13 cellular contexts compared by ENCODE assay signal in the genomic region with DNA sequence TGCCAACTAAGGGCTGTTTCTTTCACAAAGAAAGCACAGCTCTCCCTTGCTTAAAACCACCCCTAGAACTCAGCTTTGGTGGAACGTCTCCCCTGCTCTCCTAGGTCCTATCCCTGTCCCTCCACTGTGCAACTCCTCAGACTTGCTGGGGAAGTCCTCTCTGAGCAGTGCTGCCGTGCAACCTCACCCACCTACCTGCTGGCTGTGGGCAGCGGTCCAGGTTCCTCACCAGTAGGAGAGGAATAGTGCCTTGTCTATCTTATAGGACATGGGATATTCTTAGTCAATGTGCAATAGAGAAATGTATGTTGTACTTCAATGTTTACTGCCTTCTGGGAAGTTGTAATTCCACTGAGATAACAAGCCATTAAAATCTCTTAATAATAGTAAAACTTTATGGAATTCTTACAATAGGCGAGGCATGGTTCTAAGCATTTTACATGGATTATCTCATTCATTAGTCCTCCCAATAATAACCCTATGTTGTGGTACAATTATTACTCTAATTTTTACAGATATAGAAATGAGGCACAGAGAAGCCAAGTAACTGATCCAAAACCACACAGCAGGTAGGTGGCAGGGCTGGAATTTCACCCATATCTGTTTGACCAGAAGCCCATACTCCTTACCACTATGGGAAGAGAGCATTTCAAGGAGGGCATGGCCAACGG. TPM values are rescaled to one million over a fixed set of nuclear protein-coding genes. Genes with fewer than 3 reads are reported as not detected.
A peak's percentile ranks its signal among the peaks of the same experiment; 100 is the strongest.
DNase-seq lines count a peak whose midpoint lies in the region; ATAC-seq, FAIRE-seq and TF ChIP-seq lines count a peak whose summit lies in the region.
"Had no signal": no experiment of that assay in that cellular context is flagged by ENCODE, and none has a peak within 500 bp of the region (broad histone marks: within the 10 kb centered on the region; RNA-seq: fewer than 3 reads in every experiment).

No MANE protein-coding gene starts in this region.

- H3K27ac ChIP-seq in ACC112 (ENCODE audit: low read depth, low read length) (peak overlapping the region; percentile 69; the same call in 1 of the 2 replicates), VCaP (peak overlapping the region; percentile 36), keratinocyte (ENCODE audit: control insufficient read depth, insufficient read depth, low read length) (no peak overlapping the region), gastrocnemius medialis (peak overlapping the region; percentile 81 to 93 (median 90)), foreskin keratinocyte (no peak overlapping the region)

- no peak for DNase-seq in keratinocyte (ENCODE audit: low read depth, low spot score)
- no peak for DNase-seq in gastrocnemius medialis
- no peak for DNase-seq in foreskin keratinocyte
- DNase-seq in islet precursor cell = no peak
- no peak for DNase-seq in amygdala (lab: John Stamatoyannopoulos, UW)
- DNase-seq: activated naive CD4-positive, alpha-beta T cell treated with anti-CD3 and anti-CD28 coated beads, Interleukin-2, amount 50 U/mL, for 16 hours; head of caudate nucleus; NCI-H1417; NCI-H510A had no signal

- ATAC-seq in gastrocnemius medialis = no peak
- no peak for ATAC-seq in foreskin keratinocyte
- ATAC-seq in esophagus mucosa = no peak

- H2AFZ ChIP-seq in ACC112 (ENCODE audit: low read length, unreplicated experiment) = no peak overlapping the region
- H2AFZ ChIP-seq in keratinocyte (ENCODE audit: control insufficient read depth, low read length) = no peak overlapping the region

- H3K36me3 ChIP-seq in ACC112 (ENCODE audit: insufficient read depth, low read length) = no peaks in the 10 kb centered on the region
- H3K36me3 ChIP-seq in keratinocyte (ENCODE audit: control insufficient read depth in 2 of 2, extremely low read depth in 1 of 2, insufficient read depth in 2 of 2, low read length in 2 of 2) = peaks cover 12 to 18% of the 10 kb centered on the region in 2 experiments
- no peaks in the 10 kb centered on the region for H3K36me3 ChIP-seq in gastrocnemius medialis
- H3K36me3 ChIP-seq: HAP-1 had no signal

- H3K9me3 ChIP-seq in keratinocyte (ENCODE audit: control insufficient read depth, low read depth, low read length) (no peaks in the 10 kb centered on the region), gastrocnemius medialis (no peaks in the 10 kb centered on the region)
- H3K9me3 ChIP-seq: HAP-1 had no signal

- H3K4me3 ChIP-seq in ACC112 (ENCODE audit: low read depth, low read length) (no peak overlapping the region), keratinocyte (ENCODE audit: control insufficient read depth in 2 of 3, extremely low read depth in 1 of 3, insufficient read depth in 2 of 3, low read depth in 1 of 3, low read length in 3 of 3) (no peak overlapping the region), gastrocnemius medialis (no peak overlapping the region)
- H3K4me3 ChIP-seq: HAP-1 had no signal

- H3K79me2 ChIP-seq in ACC112 (ENCODE audit: control insufficient read depth, insufficient read depth, low read length, unreplicated experiment) (no peaks in the 10 kb centered on the region), keratinocyte (ENCODE audit: control insufficient read depth, insufficient read depth, low read length) (no peaks in the 10 kb centered on the region)

- H3K27me3 ChIP-seq in ACC112 (ENCODE audit: insufficient read depth, low read length) (no peaks in the 10 kb centered on the region), keratinocyte (ENCODE audit: control insufficient read depth, extremely low read depth, insufficient read depth, low read length) (no peaks in the 10 kb centered on the region), gastrocnemius medialis (no peaks in the 10 kb centered on the region), foreskin keratinocyte (no peaks in the 10 kb centered on the region)

- H3K4me1 ChIP-seq in ACC112 (ENCODE audit: control insufficient read depth, insufficient read depth, low read length, unreplicated experiment) (peaks cover 24% of the 10 kb centered on the region), keratinocyte (ENCODE audit: control insufficient read depth, extremely low read depth, insufficient read depth, low read length) (peaks cover 25% of the 10 kb centered on the region), gastrocnemius medialis (peaks cover 43 to 50% of the 10 kb centered on the region in 2 donors), foreskin keratinocyte (peaks cover 4% of the 10 kb centered on the region)
- H3K4me1 ChIP-seq: HAP-1 had no signal

- no peak for TF ChIP-seq POLR2A in gastrocnemius medialis (IDR thresholded peaks at IDR 0.05)

- dilution Hi-C loops in keratinocyte (cut with MboI; ENCODE audit: extremely low pct_ligation_motif_present, low sequenced_read_pairs) = no loop called here

- H3K9me1 ChIP-seq in keratinocyte (ENCODE audit: control insufficient read depth, extremely low read depth, insufficient read depth, low read length) = peaks cover 4% of the 10 kb centered on the region

- H3K9ac ChIP-seq in keratinocyte (ENCODE audit: control insufficient read depth, extremely low read depth, insufficient read depth, low read length) = no peak overlapping the region

- TF ChIP-seq CTCF in VCaP (conservative IDR thresholded peaks at IDR 0.05) = no peak
- no peak for TF ChIP-seq CTCF in keratinocyte (optimal IDR thresholded peaks at IDR 0.05 in 1 of 3, IDR thresholded peaks at IDR 0.05 in 1 of 3, conservative IDR thresholded peaks at IDR 0.05 in 1 of 3; ENCODE audit: extremely low read depth in 1 of 3, insufficient read depth in 2 of 3, low read length in 3 of 3)
- no peak for TF ChIP-seq CTCF in gastrocnemius medialis (IDR thresholded peaks at IDR 0.05 in 4 of 5, conservative IDR thresholded peaks at IDR 0.05 in 1 of 5)
- no peak for TF ChIP-seq CTCF in foreskin keratinocyte (conservative IDR thresholded peaks at IDR 0.05)

- in situ Hi-C loops in gastrocnemius medialis (cut with MboI; ENCODE audit: low sequenced_read_pairs in 4 of 4) = no loop called here

- peak; percentile 39 for FAIRE-seq in keratinocyte (lab: Jason Lieb, UNC)

- H3K4me2 ChIP-seq in keratinocyte (ENCODE audit: control insufficient read depth, extremely low read depth, insufficient read depth, low read depth, low read length) = no peak overlapping the region

- H4K20me1 ChIP-seq in keratinocyte (ENCODE audit: control insufficient read depth, extremely low read depth, insufficient read depth, low read length) = peaks cover 2% of the 10 kb centered on the region

- intact Hi-C loops in gastrocnemius medialis (cut with DNase I; ENCODE audit: low total_unique reads) = loop anchor here (2.0 kb wide), 2 partner anchors 29 to 105 kb away; a partner anchor contains a TSS

RNA-seq across cellular contexts. Expression of a gene that starts 51.6 kb away (rescaled TPM):
- 43.2 to 53.7 TPM (median 51.7 TPM) in 3 replicates for polyA plus RNA-seq in keratinocyte
- 55.3 TPM for polyA plus RNA-seq in keratinocyte (2011; ENCODE audit: low read depth)
- 25.8 and 35.3 TPM in 2 replicates for polyA plus RNA-seq in keratinocyte (2011; cell fraction: cytosol; rRNA removed)
- polyA plus RNA-seq in keratinocyte (2011; cell fraction: nucleus; rRNA removed) = 40.5 and 52.5 TPM in 2 replicates
- 21.1 and 30.6 TPM in 2 replicates for polyA plus RNA-seq in keratinocyte (2012; ENCODE audit: low replicate concordance)
- polyA minus RNA-seq in keratinocyte = 30.4 to 61.2 TPM (median 43.1 TPM) in 3 replicates
- 89.2 TPM for polyA minus RNA-seq in keratinocyte (2011; cell fraction: cytosol; rRNA and poly(A)+ RNA removed)
- polyA minus RNA-seq in keratinocyte (2011; cell fraction: nucleus; rRNA and poly(A)+ RNA removed) = 16.4 and 29.3 TPM in 2 replicates
- total RNA-seq in gastrocnemius medialis = 1 to 10 TPM; 2.2 to 7.6 (median 6.2) TPM
- 44.9 and 45.1 TPM in 2 replicates for total RNA-seq in foreskin keratinocyte
- polyA plus RNA-seq in foreskin keratinocyte = 52.7 and 57.5 TPM in 2 replicates
- total RNA-seq in esophagus mucosa = 21.5 TPM

Comparison
In these comparisons a context has a peak if more than half of its experiments do, and no peak if none do; other contexts are left out.
1. H3K27ac ChIP-seq: peak in ACC112 (single experiment), VCaP (single experiment) and gastrocnemius medialis (4 of 4); none in keratinocyte (single experiment) and foreskin keratinocyte (single experiment).